1 cellular context compared by ENCODE assay signal in the genomic region with DNA sequence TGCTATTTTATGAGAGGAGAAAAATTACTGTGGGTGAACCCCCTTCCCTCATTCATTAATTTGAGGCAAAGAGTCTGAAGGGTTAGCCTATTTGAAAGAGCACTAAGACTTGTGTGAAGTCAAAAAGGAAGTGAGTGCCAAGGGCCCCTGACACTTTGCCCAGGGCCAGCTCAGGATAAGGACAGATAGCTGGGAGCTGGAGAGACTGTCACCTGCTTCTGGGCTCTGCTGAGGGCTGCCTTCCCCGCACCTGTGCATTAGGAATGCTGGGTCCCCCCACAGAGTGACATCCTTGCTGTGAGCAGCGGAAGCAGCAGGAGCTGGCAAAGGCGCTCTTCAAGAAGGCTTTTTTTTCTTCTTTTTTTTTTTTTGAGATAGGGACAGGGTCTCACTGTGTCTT.
TF ChIP-seq lines count a peak whose summit lies in the region.

No MANE protein-coding gene starts in this region.

TF ChIP-seq in WTC11, 78 proteins besides CTCF, POLR2A, EP300 and RAD21 (continued from another document):
- TF ChIP-seq, protein P1, sequence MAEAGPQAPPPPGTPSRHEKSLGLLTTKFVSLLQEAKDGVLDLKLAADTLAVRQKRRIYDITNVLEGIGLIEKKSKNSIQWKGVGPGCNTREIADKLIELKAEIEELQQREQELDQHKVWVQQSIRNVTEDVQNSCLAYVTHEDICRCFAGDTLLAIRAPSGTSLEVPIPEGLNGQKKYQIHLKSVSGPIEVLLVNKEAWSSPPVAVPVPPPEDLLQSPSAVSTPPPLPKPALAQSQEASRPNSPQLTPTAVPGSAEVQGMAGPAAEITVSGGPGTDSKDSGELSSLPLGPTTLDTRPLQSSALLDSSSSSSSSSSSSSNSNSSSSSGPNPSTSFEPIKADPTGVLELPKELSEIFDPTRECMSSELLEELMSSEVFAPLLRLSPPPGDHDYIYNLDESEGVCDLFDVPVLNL (CRISPR knock-in tag; IDR thresholded peaks at IDR 0.05; ENCODE audit: borderline replicate concordance, low read depth): no peak
